Comparison of ENCODE assay signal across 17 cellular contexts in genomic region chr3:73609655-73610054, GRCh38. TPM values are rescaled to one million over a fixed set of nuclear protein-coding genes. Genes with fewer than 3 reads are reported as not detected.
DNase-seq lines count a peak whose midpoint lies in the region; ATAC-seq and TF ChIP-seq lines count a peak whose summit lies in the region.
"Had no signal": no experiment of that assay in that cellular context is flagged by ENCODE, and none has a peak within 500 bp of the region (broad histone marks: within the 10 kb centered on the region; RNA-seq: fewer than 3 reads in every experiment).

No MANE protein-coding gene starts in this region.

- H3K4me1 Mint-ChIP-seq in nephron: peaks cover 93% of the 10 kb centered on the region

- H3K9me3 ChIP-seq in right atrium auricular region (no peaks in the 10 kb centered on the region), smooth muscle cell (replicated peaks; ENCODE audit: low read depth) (no peaks in the 10 kb centered on the region)
- H3K9me3 ChIP-seq: BLaER1, MG63 had no signal

- H3K27me3 ChIP-seq in right atrium auricular region: no peaks in the 10 kb centered on the region
- no peaks in the 10 kb centered on the region for H3K27me3 ChIP-seq in smooth muscle cell (ENCODE audit: low read depth)
- H3K27me3 ChIP-seq: BLaER1, MG63 had no signal

- H3K4me1 ChIP-seq in right atrium auricular region (peaks cover 0 to 50% of the 10 kb centered on the region in 2 donors), smooth muscle cell (ENCODE audit: low read depth) (peaks cover 24% of the 10 kb centered on the region)
- H3K4me1 ChIP-seq: BLaER1 had no signal

- WGBS in smooth muscle cell (ENCODE audit: low lambda C conversion rate): 67% methylated on average over 2 of the region's 2 CpGs

- no peaks in the 10 kb centered on the region for H3K36me3 ChIP-seq in right atrium auricular region
- H3K36me3 ChIP-seq in smooth muscle cell (ENCODE audit: low read depth): no peaks in the 10 kb centered on the region
- H3K36me3 ChIP-seq: BLaER1, MG63 had no signal

- peak overlapping the region; percentile 79 for H3K4me2 ChIP-seq in smooth muscle cell
- H3K4me2 ChIP-seq: BLaER1 had no signal

- H4K20me1 ChIP-seq in smooth muscle cell (ENCODE audit: low read depth): peaks cover 98% of the 10 kb centered on the region
- H4K20me1 ChIP-seq: BLaER1 had no signal

- H3K27ac ChIP-seq in right atrium auricular region (peak overlapping the region; percentile 35 to 66), smooth muscle cell (ENCODE audit: low read depth) (peak overlapping the region; percentile 93)
- H3K27ac ChIP-seq: BLaER1 had no signal

- H3K27ac Mint-ChIP-seq in nephron: peak overlapping the region in 2 of 3 experiments; percentile 75 to 94
- H3K27ac Mint-ChIP-seq: CD8-positive, alpha-beta T cell; H9 had no signal

- no peak overlapping the region for H2AFZ ChIP-seq in smooth muscle cell (ENCODE audit: low read depth)

- ATAC-seq in Right ventricle myocardium superior (ENCODE audit: poor library complexity) (peak; percentile 33), esophagus mucosa (no peak)
- ATAC-seq: CD8-positive, alpha-beta T cell had no signal

- H3K4me3 Mint-ChIP-seq in nephron: no peak overlapping the region
- H3K4me3 Mint-ChIP-seq: CD8-positive, alpha-beta T cell; H9 had no signal

- H3K9ac ChIP-seq in smooth muscle cell (ENCODE audit: low read depth): peak overlapping the region; percentile 80
- H3K9ac ChIP-seq: BLaER1 had no signal

- DNase-seq in Right ventricle myocardium superior (no peak), cardiac septum (ENCODE audit: low spot score) (no peak), right atrium auricular region (ENCODE audit: low spot score) (no peak), smooth muscle cell (lab: John Stamatoyannopoulos, UW; ENCODE audit: unreplicated experiment) (no peak), LoVo (ENCODE audit: low spot score) (no peak), NCI-H345 treated with DMSO at 0.1 percent for 48 hours (lab: John Stamatoyannopoulos, UW; ENCODE audit: unreplicated experiment) (no peak)
- DNase-seq: 8988T; CD8-positive, alpha-beta T cell; DMS79 treated with DMSO at 0.1 percent for 48 hours; H9; MG63; NCI-H1092 treated with DMSO at 0.1 percent for 48 hours; NCI-H2081 treated with DMSO at 0.1 percent for 48 hours; NCI-H510A treated with DMSO at 0.1 percent for 48 hours had no signal

- H3K36me3 Mint-ChIP-seq in nephron (ENCODE audit: low read depth): peaks cover 15% of the 10 kb centered on the region
- H3K36me3 Mint-ChIP-seq: CD8-positive, alpha-beta T cell had no signal

- intact Hi-C loops in Right ventricle myocardium superior (cut with DNase I) (no loop called here), cardiac septum (cut with DNase I) (no loop called here)

- TF ChIP-seq CTCF in right atrium auricular region (IDR thresholded peaks at IDR 0.05) (no peak), nephron (IDR thresholded peaks at IDR 0.05; ENCODE audit: unreplicated experiment in 3 of 3) (no peak), smooth muscle cell (IDR thresholded peaks at IDR 0.05; ENCODE audit: borderline replicate concordance, insufficient read depth, poor library complexity, severe bottlenecking) (no peak)

- H3K9me3 Mint-ChIP-seq in nephron: no peaks in the 10 kb centered on the region
- H3K9me3 Mint-ChIP-seq: CD8-positive, alpha-beta T cell; H9 had no signal

- H3K4me3 ChIP-seq in right atrium auricular region (no peak overlapping the region), smooth muscle cell (peak overlapping the region; percentile 9)
- H3K4me3 ChIP-seq: BLaER1, MG63 had no signal

- peaks cover 93% of the 10 kb centered on the region for H3K79me2 ChIP-seq in smooth muscle cell (ENCODE audit: low read depth)

- H3K27me3 Mint-ChIP-seq in nephron (ENCODE audit: low read depth): no peaks in the 10 kb centered on the region

- H3F3A ChIP-seq in smooth muscle cell (ENCODE audit: low read depth): peaks cover 38% of the 10 kb centered on the region

RNA-seq across cellular contexts. Expression of gene PDZRN3, which starts 15.1 kb away (rescaled TPM):
- total RNA-seq in Right ventricle myocardium superior (130 TPM), cardiac septum (66.0 TPM), right atrium auricular region (10 to 100 TPM; 66.8 to 87.4 TPM), smooth muscle cell (99.5 and 125 TPM in 2 replicates), esophagus mucosa (18.2 TPM)
- 118 and 128 TPM in 2 replicates for polyA plus RNA-seq in smooth muscle cell
- total RNA-seq: CD8-positive, alpha-beta T cell had no signal
